ENCODE assay signal across 8 cellular contexts in the genomic region with DNA sequence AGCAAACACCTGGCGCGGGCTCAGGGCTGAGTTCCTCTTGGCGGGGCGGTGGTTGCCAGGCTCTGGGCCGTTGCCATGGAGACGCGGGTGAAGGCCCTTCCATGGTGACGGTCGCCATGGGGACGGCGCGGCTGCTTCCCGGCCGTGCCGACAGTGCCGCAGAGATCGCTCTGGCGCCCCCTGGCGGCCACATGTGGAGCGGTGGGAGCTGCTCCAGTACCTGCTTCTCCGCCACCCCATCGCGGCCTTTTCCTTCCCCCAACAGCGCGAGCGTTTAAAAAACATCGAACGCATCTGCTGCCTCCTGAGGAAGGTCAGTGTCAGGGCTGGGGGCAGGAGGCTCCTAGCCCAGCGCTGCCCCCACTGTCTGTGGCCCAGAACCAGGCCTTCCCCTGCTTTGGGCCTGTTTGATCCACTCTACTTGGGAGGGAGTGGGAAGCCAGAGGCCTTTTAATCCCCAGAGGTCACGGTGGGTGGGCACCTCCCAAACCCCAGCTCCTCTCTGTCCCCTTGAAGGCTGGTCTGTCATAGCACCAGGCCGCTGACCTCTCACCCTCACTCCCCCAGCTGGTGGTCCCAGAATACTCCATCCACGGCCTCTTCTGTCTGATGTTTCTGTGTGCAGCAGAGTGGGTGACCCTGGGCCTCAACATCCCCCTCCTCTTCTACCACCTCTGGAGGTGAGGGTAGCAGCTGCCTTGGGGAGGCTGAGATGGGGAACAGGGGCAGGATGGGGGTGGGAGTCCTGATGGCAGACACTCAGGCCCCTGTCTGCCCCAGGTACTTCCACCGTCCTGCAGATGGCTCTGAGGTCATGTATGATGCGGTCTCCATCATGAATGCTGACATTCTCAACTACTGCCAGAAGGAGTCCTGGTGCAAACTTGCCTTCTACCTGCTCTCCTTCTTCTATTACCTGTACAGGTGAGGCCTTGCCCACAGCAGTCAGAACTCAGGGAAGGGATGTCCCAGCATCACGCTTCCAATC. TPM values are rescaled to one million over a fixed set of nuclear protein-coding genes. Genes with fewer than 3 reads are reported as not detected.
DNase-seq lines count a peak whose midpoint lies in the region; ATAC-seq and TF ChIP-seq lines count a peak whose summit lies in the region.

No MANE protein-coding gene starts in this region.

- 0 out of 2 replicates have a peak overlapping the region, but pooled peaks have one; percentile 15 for H3K27ac Mint-ChIP-seq in WTC11

- POLR2A ChIA-PET in WTC11 (lab: Charles Lee): interaction anchor here (0.6 to 1.1 kb wide), 2 partner anchors 37 to 46 kb away, joined by 3 read pairs; no protein-coding TSS in a partner anchor

- H3K4me1 Mint-ChIP-seq in WTC11: peaks cover 24% of the 10 kb centered on the region

- peaks cover 22% of the 10 kb centered on the region for H3K27me3 Mint-ChIP-seq in WTC11 (ENCODE audit: low read depth)

- H3K9me3 ChIP-seq in breast epithelium: no peaks in the 10 kb centered on the region

- H3K36me3 Mint-ChIP-seq in WTC11: no peaks in the 10 kb centered on the region

- H3K27ac ChIP-seq in breast epithelium: peak overlapping the region in 1 of 2 donors; percentile 14

- CTCF ChIA-PET in WTC11 (lab: Charles Lee): interaction anchor here (0.5 to 3.5 kb wide), 41 partner anchors 9 to 691 kb away, joined by 3 to 36 read pairs (median 3); partner anchors contain the start of genes BANF1, BRMS1, CD248 and EIF1AD

- no peak for TF ChIP-seq POLR2A in breast epithelium (IDR thresholded peaks at IDR 0.05)

- H3K4me3 Mint-ChIP-seq in WTC11: no peak overlapping the region; the same call in 1 of the 2 replicates

- peak overlapping the region in 1 of 3 donors; percentile 12 for H3K4me3 ChIP-seq in breast epithelium

- peak; percentile 73 for ATAC-seq in GM19025 (IDR thresholded peaks at IDR 0.05; ENCODE audit: low read depth, unreplicated experiment)
- ATAC-seq in HG03159 (IDR thresholded peaks at IDR 0.05; ENCODE audit: unreplicated experiment): peak; percentile 70
- peak; percentile 79 for ATAC-seq in WTC11

- peak; percentile 98 for TF ChIP-seq CTCF in WTC11 (IDR thresholded peaks at IDR 0.05)
- TF ChIP-seq CTCF in breast epithelium (IDR thresholded peaks at IDR 0.05): peak; percentile 96 to 98 (median 96)

- H3K27me3 ChIP-seq in breast epithelium: no peaks in the 10 kb centered on the region

- peak; percentile 91 to 92 for DNase-seq in AML-193 (lab: John Stamatoyannopoulos, UW)
- DNase-seq in NCI-H226: peak; percentile 89
- peak; percentile 100 for DNase-seq in WTC11 (ENCODE audit: low spot score)
- DNase-seq in breast epithelium (ENCODE audit: low spot score in 2 of 2): peak; percentile 93 to 97
- peak; percentile 94 for DNase-seq in iris pigment epithelial cell (ENCODE audit: low read depth)
- peak; percentile 99 for DNase-seq in stimulated activated CD4-positive, alpha-beta T cell treated with anti-CD3 and anti-CD28 coated beads, Interleukin-15, amount 100 ng/mL, for 24 hours

- H3K4me1 ChIP-seq in breast epithelium: peaks cover 1 to 4% of the 10 kb centered on the region in 2 donors

- H3K36me3 ChIP-seq in breast epithelium: no peaks in the 10 kb centered on the region

- H3K9me3 Mint-ChIP-seq in WTC11: no peaks in the 10 kb centered on the region

- intact Hi-C loops in breast epithelium (cut with DNase I; ENCODE audit: low total_unique reads): loop anchor here (1.0 to 10.0 kb wide), 2 partner anchors 60 to 362 kb away; no protein-coding TSS in a partner anchor

TF ChIP-seq in WTC11, 78 proteins besides CTCF, POLR2A, EP300 and RAD21 (continues in another document):
- TF ChIP-seq TEAD1 (CRISPR knock-in tag; IDR thresholded peaks at IDR 0.05): no peak
- TF ChIP-seq, protein P1, sequence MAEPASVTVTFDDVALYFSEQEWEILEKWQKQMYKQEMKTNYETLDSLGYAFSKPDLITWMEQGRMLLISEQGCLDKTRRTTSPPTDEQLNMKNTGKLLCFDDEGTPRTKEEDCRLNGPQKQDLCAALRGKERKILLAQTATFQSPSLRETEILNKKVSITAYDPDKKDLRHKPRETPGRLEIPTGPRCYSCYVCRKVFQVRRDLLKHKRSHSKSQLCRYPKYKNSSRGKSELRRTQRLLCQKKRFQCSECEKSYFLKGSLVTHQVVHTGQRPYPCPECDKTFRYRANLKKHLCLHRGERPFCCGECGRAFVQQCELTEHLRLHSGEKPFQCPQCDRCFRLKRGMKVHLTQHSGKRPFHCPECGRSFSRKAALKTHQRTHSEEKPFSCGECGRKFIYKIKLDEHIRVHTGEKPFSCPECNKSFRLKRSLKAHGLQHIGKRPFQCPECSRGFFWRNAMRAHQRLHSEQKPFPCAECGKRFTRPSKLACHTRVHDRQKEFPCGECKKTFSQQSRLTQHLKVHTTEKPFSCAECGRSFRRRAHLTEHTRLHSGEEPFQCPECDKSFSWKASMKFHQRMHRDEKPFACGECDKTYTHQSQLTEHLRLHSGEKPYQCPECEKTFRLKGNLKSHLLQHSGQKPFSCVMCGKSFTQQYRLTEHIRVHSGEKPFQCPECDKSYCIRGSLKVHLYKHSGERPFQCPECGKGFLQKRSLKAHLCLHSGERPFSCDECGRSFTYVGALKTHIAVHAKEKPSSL (CRISPR knock-in tag; conservative IDR thresholded peaks at IDR 0.05): no peak
- no peak for TF ChIP-seq ZNF396 (CRISPR knock-in tag; IDR thresholded peaks at IDR 0.05; ENCODE audit: borderline replicate concordance)
- no peak for TF ChIP-seq ZBTB43 (CRISPR knock-in tag; IDR thresholded peaks at IDR 0.05)
- TF ChIP-seq, protein P2, sequence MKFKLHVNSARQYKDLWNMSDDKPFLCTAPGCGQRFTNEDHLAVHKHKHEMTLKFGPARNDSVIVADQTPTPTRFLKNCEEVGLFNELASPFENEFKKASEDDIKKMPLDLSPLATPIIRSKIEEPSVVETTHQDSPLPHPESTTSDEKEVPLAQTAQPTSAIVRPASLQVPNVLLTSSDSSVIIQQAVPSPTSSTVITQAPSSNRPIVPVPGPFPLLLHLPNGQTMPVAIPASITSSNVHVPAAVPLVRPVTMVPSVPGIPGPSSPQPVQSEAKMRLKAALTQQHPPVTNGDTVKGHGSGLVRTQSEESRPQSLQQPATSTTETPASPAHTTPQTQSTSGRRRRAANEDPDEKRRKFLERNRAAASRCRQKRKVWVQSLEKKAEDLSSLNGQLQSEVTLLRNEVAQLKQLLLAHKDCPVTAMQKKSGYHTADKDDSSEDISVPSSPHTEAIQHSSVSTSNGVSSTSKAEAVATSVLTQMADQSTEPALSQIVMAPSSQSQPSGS (CRISPR knock-in tag; IDR thresholded peaks at IDR 0.05; ENCODE audit: borderline replicate concordance, low read depth): no peak
- TF ChIP-seq, protein P3, sequence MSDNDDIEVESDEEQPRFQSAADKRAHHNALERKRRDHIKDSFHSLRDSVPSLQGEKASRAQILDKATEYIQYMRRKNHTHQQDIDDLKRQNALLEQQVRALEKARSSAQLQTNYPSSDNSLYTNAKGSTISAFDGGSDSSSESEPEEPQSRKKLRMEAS (CRISPR knock-in tag; IDR thresholded peaks at IDR 0.05): peak; percentile 51
- TF ChIP-seq NR1H2 (CRISPR knock-in tag; IDR thresholded peaks at IDR 0.05): no peak
- no peak for TF ChIP-seq IRF2 (CRISPR knock-in tag; IDR thresholded peaks at IDR 0.05; ENCODE audit: borderline replicate concordance, low read depth)
- TF ChIP-seq, protein P4, sequence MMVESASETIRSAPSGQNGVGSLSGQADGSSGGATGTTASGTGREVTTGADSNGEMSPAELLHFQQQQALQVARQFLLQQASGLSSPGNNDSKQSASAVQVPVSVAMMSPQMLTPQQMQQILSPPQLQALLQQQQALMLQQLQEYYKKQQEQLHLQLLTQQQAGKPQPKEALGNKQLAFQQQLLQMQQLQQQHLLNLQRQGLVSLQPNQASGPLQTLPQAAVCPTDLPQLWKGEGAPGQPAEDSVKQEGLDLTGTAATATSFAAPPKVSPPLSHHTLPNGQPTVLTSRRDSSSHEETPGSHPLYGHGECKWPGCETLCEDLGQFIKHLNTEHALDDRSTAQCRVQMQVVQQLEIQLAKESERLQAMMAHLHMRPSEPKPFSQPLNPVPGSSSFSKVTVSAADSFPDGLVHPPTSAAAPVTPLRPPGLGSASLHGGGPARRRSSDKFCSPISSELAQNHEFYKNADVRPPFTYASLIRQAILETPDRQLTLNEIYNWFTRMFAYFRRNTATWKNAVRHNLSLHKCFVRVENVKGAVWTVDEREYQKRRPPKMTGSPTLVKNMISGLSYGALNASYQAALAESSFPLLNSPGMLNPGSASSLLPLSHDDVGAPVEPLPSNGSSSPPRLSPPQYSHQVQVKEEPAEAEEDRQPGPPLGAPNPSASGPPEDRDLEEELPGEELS (CRISPR knock-in tag; IDR thresholded peaks at IDR 0.05): no peak
- no peak for TF ChIP-seq USF2 (CRISPR knock-in tag; IDR thresholded peaks at IDR 0.05)
- 0 out of 2 replicates have a peak, but pooled peaks have one; percentile 46 for TF ChIP-seq SP1 (CRISPR knock-in tag; conservative IDR thresholded peaks at IDR 0.05)
- 0 out of 2 replicates have a peak, but pooled peaks have one; percentile 25 for TF ChIP-seq RELA (CRISPR knock-in tag; IDR thresholded peaks at IDR 0.05; ENCODE audit: borderline replicate concordance)

RNA-seq across cellular contexts. Expression of gene CNIH2, which starts 4.8 kb away (rescaled TPM):
- 12.2 to 12.9 TPM (median 12.2 TPM) in 3 replicates for total RNA-seq in WTC11 (2021)
- total RNA-seq in breast epithelium: under 1 TPM in 1 of 3 donors, not detected in 2; 0.48 TPM

RNA-seq across cellular contexts. Expression of gene YIF1A, which starts 6.2 kb away (rescaled TPM):
- total RNA-seq in WTC11 (2021) (86.0 to 86.9 TPM (median 86.4 TPM) in 3 replicates), breast epithelium (10 to 100 TPM; 56.8 to 61.4 (median 57.7) TPM)

RNA-seq across cellular contexts. Expression of gene TMEM151A, which starts 8.9 kb away (rescaled TPM):
- total RNA-seq in WTC11 (2021) (2.2 to 2.3 TPM (median 2.3 TPM) in 3 replicates), breast epithelium (1 to 10 TPM in 1 of 3 donors, under 1 TPM in 2; 0.16 to 1.6 (median 0.33) TPM)

RNA-seq across cellular contexts. Expression of gene RAB1B, which starts 14.3 kb away (rescaled TPM):
- 125 to 134 TPM (median 130 TPM) in 3 replicates for total RNA-seq in WTC11 (2021)
- total RNA-seq in breast epithelium: 10 to 100 TPM; 87.2 to 99.4 (median 98.2) TPM

RNA-seq across cellular contexts. Expression of gene KLC2, which starts 25.3 kb away (rescaled TPM):
- total RNA-seq in WTC11 (2021): 52.3 to 54.9 TPM (median 54.1 TPM) in 3 replicates
- 10 to 100 TPM; 13.2 to 15.4 (median 14.1) TPM for total RNA-seq in breast epithelium
